8 cellular contexts compared by ENCODE assay signal in the genomic region with DNA sequence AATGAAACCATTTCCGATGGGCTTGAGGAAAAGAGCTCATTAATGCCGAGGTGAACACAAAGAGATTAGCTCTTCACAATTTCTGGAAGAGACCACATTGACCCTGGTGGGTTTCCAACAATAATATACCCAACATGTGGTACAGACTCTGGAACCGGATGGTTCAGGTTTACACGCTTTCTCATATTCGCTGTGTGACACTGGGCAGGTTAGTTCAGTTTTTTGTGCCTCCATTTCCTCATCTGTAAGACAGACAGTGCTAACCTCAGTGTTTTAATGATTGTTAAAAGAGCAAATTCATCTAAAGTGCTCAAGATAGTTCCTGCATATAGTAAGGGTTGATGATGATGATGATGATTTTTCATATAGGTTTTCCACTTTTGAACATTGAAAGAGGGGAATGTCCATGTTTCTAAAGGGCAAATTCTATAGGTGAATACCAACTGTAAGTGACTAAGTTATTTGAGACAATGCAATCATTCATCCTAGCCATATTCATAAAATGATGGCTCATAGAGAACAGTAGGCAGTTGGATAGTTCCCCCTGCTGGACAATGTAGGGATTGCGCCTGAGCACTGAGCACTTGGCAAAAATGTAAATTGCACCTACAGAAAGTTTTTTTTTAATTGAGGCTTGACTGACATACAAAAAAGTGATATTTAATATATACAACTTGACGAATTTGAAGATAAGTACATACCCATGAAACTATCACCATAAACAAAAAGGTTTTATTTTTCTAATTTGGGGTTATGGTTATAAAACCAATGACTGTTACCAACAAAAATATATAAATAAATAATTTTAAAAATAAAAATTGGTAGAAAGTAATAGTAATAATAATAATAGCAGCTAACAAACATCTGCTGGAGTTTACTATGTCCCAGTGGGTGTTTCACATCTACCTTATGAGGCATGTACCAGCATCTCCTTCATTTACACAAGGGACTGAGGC. TPM values are rescaled to one million over a fixed set of nuclear protein-coding genes. Genes with fewer than 3 reads are reported as not detected.
DNase-seq lines count a peak whose midpoint lies in the region; ATAC-seq lines count a peak whose summit lies in the region.

No MANE protein-coding gene starts in this region.

- intact Hi-C loops in posterior vena cava (cut with DNase I) (no loop called here), aorta (cut with DNase I) (loop anchor here in 1 of 2 donors (2.0 to 5.0 kb wide), 2 partner anchors 107 to 402 kb away; no protein-coding TSS in a partner anchor)

- DNase-seq in AG08395 (ENCODE audit: low spot score) (peak; percentile 53), M059J (ENCODE audit: low read depth) (peak; percentile 61), SK-MEL-5 (ENCODE audit: low read depth, low spot score) (peak; percentile 83), foreskin melanocyte (peak; percentile 69), posterior vena cava (ENCODE audit: low spot score) (peak; percentile 84), aorta (peak; percentile 70 to 78)
- peak; percentile 75 for DNase-seq in activated gamma-delta T cell treated with anti-CD3 and anti-CD28 coated beads, Interleukin-2, amount 50 U/mL, for 16 hours (ENCODE audit: low read depth)

- H3K4me1 ChIP-seq in aorta (ENCODE audit: control insufficient read depth in 1 of 2, insufficient read depth in 2 of 2, low read length in 2 of 2) = no peaks in the 10 kb centered on the region

- H3K4me3 ChIP-seq in aorta (ENCODE audit: low read length in 2 of 2) = no peak overlapping the region

- H3K27ac ChIP-seq in aorta (ENCODE audit: low read depth in 1 of 2, low read length in 2 of 2) = no peak overlapping the region

- H3K36me3 ChIP-seq in aorta (ENCODE audit: control insufficient read depth in 1 of 2, insufficient read depth in 2 of 2, low read length in 1 of 2) = no peaks in the 10 kb centered on the region

- no peaks in the 10 kb centered on the region for H3K27me3 ChIP-seq in aorta (ENCODE audit: control insufficient read depth in 1 of 2, insufficient read depth in 2 of 2, low read length in 1 of 2)

- no peaks in the 10 kb centered on the region for H3K9me3 ChIP-seq in aorta (ENCODE audit: control insufficient read depth, low read length)

- peak; percentile 60 for ATAC-seq in GM18867 (IDR thresholded peaks at IDR 0.05; ENCODE audit: unreplicated experiment)
- ATAC-seq in aorta (ENCODE audit: low FRiP score) = peak; percentile 87

- in situ Hi-C loops in SK-MEL-5 (cut with HindIII; ENCODE audit: low pct_unique_long_range_greater_than_20kb, low sequenced_read_pairs) = no loop called here

- 2 to 4% methylated on average over 7 of the region's 7 CpGs for WGBS in aorta, 2 donors

RNA-seq across cellular contexts. Expression of a gene that starts 2.1 kb away (rescaled TPM):
- 24.2 and 26.9 TPM in 2 replicates for total RNA-seq in M059J (2014; rRNA removed; shearing (Covaris generic))
- 33.1 and 38.0 TPM in 2 replicates for total RNA-seq in SK-MEL-5 (2014; rRNA removed; shearing (Covaris generic))
- polyA plus RNA-seq in SK-MEL-5 (2015; cell fraction: cytosol; rRNA removed) = 56.7 and 60.9 TPM in 2 replicates
- polyA plus RNA-seq in SK-MEL-5 (2015; cell fraction: nucleus; rRNA removed) = 6.9 and 8.4 TPM in 2 replicates
- total RNA-seq in posterior vena cava (10 to 100 TPM in 1 of 2 donors, 1 to 10 TPM in 1; 8.8 to 14.7 TPM), aorta (10 to 100 TPM; 14.8 to 16.9 TPM)
- 10 to 100 TPM; 13.6 to 15.9 TPM for polyA plus RNA-seq in aorta

RNA-seq across cellular contexts. Expression of a gene that starts 52.4 kb away (rescaled TPM):
- 2.2 and 2.9 TPM in 2 replicates for total RNA-seq in M059J (2014; rRNA removed; shearing (Covaris generic))
- 0.82 and 0.85 TPM in 2 replicates for total RNA-seq in SK-MEL-5 (2014; rRNA removed; shearing (Covaris generic))
- polyA plus RNA-seq in SK-MEL-5 (2015; cell fraction: cytosol; rRNA removed) = 0.79 and 1.4 TPM in 2 replicates
- 0.59 and 0.69 TPM in 2 replicates for polyA plus RNA-seq in SK-MEL-5 (2015; cell fraction: nucleus; rRNA removed)
- 1 to 10 TPM; 1.3 to 2.0 TPM for total RNA-seq in posterior vena cava
- total RNA-seq in aorta = 1 to 10 TPM; 1.6 to 2.5 TPM
- polyA plus RNA-seq in aorta = under 1 TPM; 0.10 to 0.13 TPM
